25 cellular contexts compared by ENCODE assay signal in genomic region chr2:98614024-98614739, GRCh38. TPM values are rescaled to one million over a fixed set of nuclear protein-coding genes. Genes with fewer than 3 reads are reported as not detected.
DNase-seq lines count a peak whose midpoint lies in the region; ATAC-seq, FAIRE-seq and TF ChIP-seq lines count a peak whose summit lies in the region.
"Had no signal": no experiment of that assay in that cellular context is flagged by ENCODE, and none has a peak within 500 bp of the region (broad histone marks: within the 10 kb centered on the region; RNA-seq: fewer than 3 reads in every experiment).

No MANE protein-coding gene starts in this region.

- no peaks in the 10 kb centered on the region; the same call in 1 of the 2 replicates for H4K20me1 ChIP-seq in HepG2 (ENCODE audit: insufficient read depth, low read length)

- H3K4me1 ChIP-seq in HepG2 (ENCODE audit: insufficient read depth, low read length), result peaks cover 23% of the 10 kb centered on the region
- H3K4me1 ChIP-seq in right lobe of liver, result peaks cover 0 to 23% (median 8%) of the 10 kb centered on the region in 4 donors

- H3K4me3 Mint-ChIP-seq in activated CD4-positive, alpha-beta T cell treated with anti-CD3 and anti-CD28 coated beads for 36 hours, result no peak overlapping the region
- H3K4me3 Mint-ChIP-seq in effector memory CD8-positive, alpha-beta T cell, result no peak overlapping the region
- H3K4me3 Mint-ChIP-seq: activated naive CD8-positive, alpha-beta T cell treated with anti-CD3 and anti-CD28 coated beads for 36 hours; stimulated activated naive B cell treated with anti-CD40 and anti-IgM and Interleukin-4, amounts not matched to agents 10 μg/mL and 1 μg/mL and 100 μg/mL, for 72 hours had no signal

- H3K4me3 ChIP-seq in HepG2 (replicated peaks in 1 of 3; ENCODE audit: insufficient read depth in 1 of 3, low read depth in 2 of 3, low read length in 3 of 3) (no peak overlapping the region), right lobe of liver (no peak overlapping the region)
- H3K4me3 ChIP-seq: ascending aorta, cardiac muscle cell, esophagus squamous epithelium, hepatocyte, prostate gland, sigmoid colon, testis had no signal

- H3K9me3 Mint-ChIP-seq in activated CD4-positive, alpha-beta T cell treated with anti-CD3 and anti-CD28 coated beads for 36 hours (ENCODE audit: low read depth), result no peaks in the 10 kb centered on the region
- H3K9me3 Mint-ChIP-seq in effector memory CD8-positive, alpha-beta T cell, result no peaks in the 10 kb centered on the region
- H3K9me3 Mint-ChIP-seq: activated naive CD8-positive, alpha-beta T cell treated with anti-CD3 and anti-CD28 coated beads for 36 hours; stimulated activated naive B cell treated with anti-CD40 and anti-IgM and Interleukin-4, amounts not matched to agents 10 μg/mL and 1 μg/mL and 100 μg/mL, for 72 hours had no signal

- no peak for FAIRE-seq in HepG2 (lab: Jason Lieb, UNC)
- FAIRE-seq: endometrium, frontal cortex had no signal

- TF ChIP-seq RAD21 in HepG2 (CRISPR knock-in tag; IDR thresholded peaks at IDR 0.05), result no peak

- in situ Hi-C loops in HepG2 (cut with HindIII; ENCODE audit: extremely low pct_ligation_motif_present, low pct_unique_long_range_greater_than_20kb), result no loop called here

- peaks cover 22% of the 10 kb centered on the region for H3K79me2 ChIP-seq in HepG2 (ENCODE audit: insufficient read depth, low read length)

- TF ChIP-seq CTCF in HepG2 (CRISPR knock-in tag; IDR thresholded peaks at IDR 0.05), result no peak
- no peak for TF ChIP-seq CTCF in right lobe of liver (IDR thresholded peaks at IDR 0.05)

- no peak for ATAC-seq in activated CD4-positive, alpha-beta T cell treated with anti-CD3 and anti-CD28 coated beads for 36 hours
- ATAC-seq in HepG2 (no peak; the same call in 2 of the 3 replicates), right lobe of liver (no peak), GM21423 (IDR thresholded peaks at IDR 0.05; ENCODE audit: unreplicated experiment) (no peak)
- ATAC-seq in effector memory CD8-positive, alpha-beta T cell (replicated peaks), result no peak
- ATAC-seq: left colon; stimulated activated naive B cell treated with anti-CD40 and anti-IgM and Interleukin-4, amounts not matched to agents 10 μg/mL and 1 μg/mL and 100 μg/mL, for 72 hours had no signal

- H3K27ac Mint-ChIP-seq in activated CD4-positive, alpha-beta T cell treated with anti-CD3 and anti-CD28 coated beads for 36 hours, result peak overlapping the region; percentile 52
- peak overlapping the region; percentile 77 to 78 for H3K27ac Mint-ChIP-seq in effector memory CD8-positive, alpha-beta T cell
- H3K27ac Mint-ChIP-seq: activated naive CD8-positive, alpha-beta T cell treated with anti-CD3 and anti-CD28 coated beads for 36 hours; stimulated activated naive B cell treated with anti-CD40 and anti-IgM and Interleukin-4, amounts not matched to agents 10 μg/mL and 1 μg/mL and 100 μg/mL, for 72 hours had no signal

- no peak overlapping the region for H2AFZ ChIP-seq in HepG2 (ENCODE audit: low read length)
- H2AFZ ChIP-seq: hepatocyte had no signal

- CTCF ChIA-PET in activated CD4-positive, alpha-beta T cell treated with anti-CD3 and anti-CD28 coated beads for 36 hours (lab: Charles Lee), result interaction anchor here (0.6 kb wide), 1 partner anchor 603 kb away, joined by 3 read pairs; no protein-coding TSS in a partner anchor
- CTCF ChIA-PET in HepG2 (lab: Yijun Ruan, JAX; ENCODE audit: low intra/inter-chr PET ratio, low total read pairs), result no interaction called here

- POLR2A ChIA-PET in activated CD4-positive, alpha-beta T cell treated with anti-CD3 and anti-CD28 coated beads for 36 hours (lab: Charles Lee), result no interaction called here
- POLR2A ChIA-PET in HepG2 (lab: Yijun Ruan, JAX), result no interaction called here

- no peak overlapping the region for H3K9ac ChIP-seq in HepG2 (ENCODE audit: insufficient read depth, low read depth, low read length)

- peaks cover 43% of the 10 kb centered on the region for H3K4me1 Mint-ChIP-seq in activated CD4-positive, alpha-beta T cell treated with anti-CD3 and anti-CD28 coated beads for 36 hours
- peaks cover 47 to 72% of the 10 kb centered on the region in 2 donors for H3K4me1 Mint-ChIP-seq in effector memory CD8-positive, alpha-beta T cell (ENCODE audit: low read depth in 2 of 2)

- H3K36me3 Mint-ChIP-seq in activated CD4-positive, alpha-beta T cell treated with anti-CD3 and anti-CD28 coated beads for 36 hours (ENCODE audit: low read depth), result peaks cover 54% of the 10 kb centered on the region
- peaks cover 51% of the 10 kb centered on the region for H3K36me3 Mint-ChIP-seq in effector memory CD8-positive, alpha-beta T cell (ENCODE audit: insufficient read depth)

- H3K27me3 ChIP-seq in HepG2 (ENCODE audit: control insufficient read depth in 1 of 2, insufficient read depth in 2 of 2, low read length in 2 of 2) (no peaks in the 10 kb centered on the region; a peak in 1 of 5 replicates), right lobe of liver (no peaks in the 10 kb centered on the region)
- H3K27me3 ChIP-seq: ascending aorta, cardiac muscle cell, esophagus squamous epithelium, hepatocyte, sigmoid colon, testis had no signal

- no peaks in the 10 kb centered on the region for H3K27me3 Mint-ChIP-seq in activated CD4-positive, alpha-beta T cell treated with anti-CD3 and anti-CD28 coated beads for 36 hours
- H3K27me3 Mint-ChIP-seq in effector memory CD8-positive, alpha-beta T cell, result no peaks in the 10 kb centered on the region
- H3K27me3 Mint-ChIP-seq: activated naive CD8-positive, alpha-beta T cell treated with anti-CD3 and anti-CD28 coated beads for 36 hours; stimulated activated naive B cell treated with anti-CD40 and anti-IgM and Interleukin-4, amounts not matched to agents 10 μg/mL and 1 μg/mL and 100 μg/mL, for 72 hours had no signal

- TF ChIP-seq POLR2A in HepG2 (IDR thresholded peaks at IDR 0.05; ENCODE audit: insufficient read depth in 1 of 2, low read depth in 2 of 2, low read length in 2 of 2), result no peak
- TF ChIP-seq POLR2A in right lobe of liver (IDR thresholded peaks at IDR 0.05), result no peak

- no peak overlapping the region for H3K4me2 ChIP-seq in HepG2 (ENCODE audit: low read depth, low read length)
- H3K4me2 ChIP-seq: hepatocyte had no signal

- H3K9me3 ChIP-seq in HepG2 (ENCODE audit: low read length), result no peaks in the 10 kb centered on the region
- no peaks in the 10 kb centered on the region for H3K9me3 ChIP-seq in right lobe of liver
- H3K9me3 ChIP-seq: ascending aorta, esophagus squamous epithelium, prostate gland, sigmoid colon, testis had no signal

- intact Hi-C loops in activated CD4-positive, alpha-beta T cell treated with anti-CD3 and anti-CD28 coated beads for 36 hours (cut with DNase I, micrococcal nuclease), result no loop called here
- intact Hi-C loops in HepG2 (cut with micrococcal nuclease; ENCODE audit: unreplicated experiment) (no loop called here), right lobe of liver (cut with DNase I) (no loop called here)

- no TSS peak for BruUV-seq in HepG2 (replicated peaks; lab: Mats Ljungman, UMichigan)

- peaks cover 18 to 58% of the 10 kb centered on the region in 2 experiments for H3K36me3 ChIP-seq in HepG2 (replicated peaks in 1 of 2; ENCODE audit: control insufficient read depth in 1 of 2, insufficient read depth in 2 of 2, low read length in 2 of 2)
- H3K36me3 ChIP-seq in right lobe of liver, result peaks cover 0 to 74% (median 21%) of the 10 kb centered on the region in 4 donors

- no peak for DNase-seq in activated CD4-positive, alpha-beta T cell treated with anti-CD3 and anti-CD28 coated beads for 36 hours
- DNase-seq in activated CD4-positive, alpha-beta T cell treated with anti-CD3 and anti-CD28 coated beads, Interleukin-2, amount 50 U/mL, for 4 hours, result no peak
- no peak for DNase-seq in HepG2 (ENCODE audit: low spot score)
- no peak for DNase-seq in right lobe of liver
- no peak for DNase-seq in effector memory CD8-positive, alpha-beta T cell
- no peak for DNase-seq in DMS114 treated with DMSO at 0.1 percent for 48 hours (lab: John Stamatoyannopoulos, UW; ENCODE audit: unreplicated experiment)
- no peak for DNase-seq in stimulated activated CD4-positive, alpha-beta T cell treated with anti-CD3 and anti-CD28 coated beads, Interleukin-4, amount 100 ng/mL, for 24 hours
- DNase-seq: activated naive CD8-positive, alpha-beta T cell treated with anti-CD3 and anti-CD28 coated beads for 36 hours; activated T-cell treated with anti-CD3 and anti-CD28 coated beads for 4 hours; esophagus squamous epithelium; Kasumi-1; left colon; NCI-H446 treated with DMSO at 0.1 percent for 48 hours; NCI-H82; sigmoid colon; stimulated activated CD4-positive, alpha-beta T cell treated with anti-CD3 and anti-CD28 coated beads, Interleukin-4, amount 100 ng/mL, for 4 hours; stimulated activated naive B cell treated with anti-CD40 and anti-IgM and Interleukin-4, amounts not matched to agents 10 μg/mL and 1 μg/mL and 100 μg/mL, for 72 hours; testis had no signal

- TF ChIP-seq EP300 in HepG2 (IDR thresholded peaks at IDR 0.05; ENCODE audit: low read depth in 2 of 2, low read length in 2 of 2) (no peak), HepG2 (CRISPR knock-in tag; IDR thresholded peaks at IDR 0.05; ENCODE audit: borderline replicate concordance) (no peak)

- no peak overlapping the region for H3K27ac ChIP-seq in HepG2 (ENCODE audit: extremely low read length, insufficient read depth, low read length)
- H3K27ac ChIP-seq in right lobe of liver, result no peak overlapping the region
- H3K27ac ChIP-seq: ascending aorta, cardiac muscle cell, esophagus squamous epithelium, hepatocyte, prostate gland, sigmoid colon, testis had no signal

- 96% methylated on average over 9 of the region's 9 CpGs for WGBS in HepG2 (ENCODE audit: low lambda C conversion rate)
- 97% methylated on average over 9 of the region's 9 CpGs for WGBS in right lobe of liver (ENCODE audit: insufficient coverage, low coverage, low lambda C conversion rate, missing lambda C conversion rate)

RNA-seq across cellular contexts. Expression of gene UNC50, which starts 5.8 kb away (rescaled TPM):
- total RNA-seq in activated CD4-positive, alpha-beta T cell treated with anti-CD3 and anti-CD28 coated beads for 36 hours, result 10 to 100 TPM; 21.1 to 31.4 TPM
- total RNA-seq in HepG2 (2016; rRNA removed; fragmentation: Illumina TruSeq; extraction: Trizol) (58.0 and 95.6 TPM in 2 replicates), right lobe of liver (10 to 100 TPM; 19.6 to 30.5 (median 22.7) TPM)
- total RNA-seq in HepG2 (2016; cell fraction: cytosol; rRNA removed; fragmentation: Illumina TruSeq; extraction: Trizol; ENCODE audit: low read depth), result 42.0 and 43.6 TPM in 2 replicates
- total RNA-seq in HepG2 (2016; cell fraction: insoluble cytoplasmic fraction; rRNA removed; fragmentation: Illumina TruSeq; extraction: Trizol), result 63.0 and 102 TPM in 2 replicates
- total RNA-seq in HepG2 (2016; cell fraction: membrane; rRNA removed; fragmentation: Illumina TruSeq; extraction: Trizol), result 47.4 and 49.0 TPM in 2 replicates
- total RNA-seq in HepG2 (2016; cell fraction: nucleus; rRNA removed; fragmentation: Illumina TruSeq; extraction: Trizol), result 79.1 and 80.7 TPM in 2 replicates
- 63.3 and 92.6 TPM in 2 replicates for polyA plus RNA-seq in HepG2 (2011; rRNA removed)
- 47.2 and 81.0 TPM in 2 replicates for polyA plus RNA-seq in HepG2 (2011; cell fraction: cytosol; rRNA removed)
- polyA plus RNA-seq in HepG2 (2011; cell fraction: nucleus; rRNA removed), result 54.2 and 66.7 TPM in 2 replicates
- polyA plus RNA-seq in HepG2 (2012), result 68.6 and 76.2 TPM in 2 replicates
- 28.0 and 31.3 TPM in 2 replicates for polyA plus RNA-seq in HepG2 (2016; cell fraction: cytosol; fragmentation: Illumina TruSeq; extraction: Trizol; ENCODE audit: low read depth)
- 47.7 and 52.9 TPM in 2 replicates for polyA plus RNA-seq in HepG2 (2016; cell fraction: insoluble cytoplasmic fraction; fragmentation: Illumina TruSeq; extraction: Trizol; ENCODE audit: low read depth)
- polyA plus RNA-seq in HepG2 (2016; cell fraction: membrane; fragmentation: Illumina TruSeq; extraction: Trizol; ENCODE audit: low read depth), result 29.3 and 32.1 TPM in 2 replicates
- 106 and 112 TPM in 2 replicates for polyA plus RNA-seq in HepG2 (2016; cell fraction: nucleus; fragmentation: Illumina TruSeq; extraction: Trizol; ENCODE audit: insufficient read depth, low read depth)
- 13.4 and 13.9 TPM in 2 replicates for polyA minus RNA-seq in HepG2 (2011; rRNA and poly(A)+ RNA removed; ENCODE audit: low replicate concordance)
- 19.4 and 20.5 TPM in 2 replicates for polyA minus RNA-seq in HepG2 (2011; cell fraction: cytosol; rRNA and poly(A)+ RNA removed)
- polyA minus RNA-seq in HepG2 (2011; cell fraction: nucleus; rRNA and poly(A)+ RNA removed), result 42.7 and 44.1 TPM in 2 replicates

RNA-seq across cellular contexts. Expression of gene COA5, which starts 5.9 kb away (rescaled TPM):
- 10 to 100 TPM; 17.7 to 33.2 TPM for total RNA-seq in activated CD4-positive, alpha-beta T cell treated with anti-CD3 and anti-CD28 coated beads for 36 hours
- total RNA-seq in HepG2 (2016; rRNA removed; fragmentation: Illumina TruSeq; extraction: Trizol) (64.5 and 72.9 TPM in 2 replicates), right lobe of liver (10 to 100 TPM; 12.9 to 23.0 (median 16.7) TPM)
- 27.1 and 32.8 TPM in 2 replicates for total RNA-seq in HepG2 (2016; cell fraction: cytosol; rRNA removed; fragmentation: Illumina TruSeq; extraction: Trizol; ENCODE audit: low read depth)
- 61.3 and 76.9 TPM in 2 replicates for total RNA-seq in HepG2 (2016; cell fraction: insoluble cytoplasmic fraction; rRNA removed; fragmentation: Illumina TruSeq; extraction: Trizol)
- total RNA-seq in HepG2 (2016; cell fraction: membrane; rRNA removed; fragmentation: Illumina TruSeq; extraction: Trizol), result 46.1 and 48.2 TPM in 2 replicates
- 41.0 and 50.3 TPM in 2 replicates for total RNA-seq in HepG2 (2016; cell fraction: nucleus; rRNA removed; fragmentation: Illumina TruSeq; extraction: Trizol)
- 43.6 and 44.4 TPM in 2 replicates for polyA plus RNA-seq in HepG2 (2011; rRNA removed)
- 33.4 and 39.7 TPM in 2 replicates for polyA plus RNA-seq in HepG2 (2011; cell fraction: cytosol; rRNA removed)
- 36.9 and 50.2 TPM in 2 replicates for polyA plus RNA-seq in HepG2 (2011; cell fraction: nucleus; rRNA removed)
- 71.5 and 94.3 TPM in 2 replicates for polyA plus RNA-seq in HepG2 (2012)
- 25.6 and 45.6 TPM in 2 replicates for polyA plus RNA-seq in HepG2 (2016; cell fraction: cytosol; fragmentation: Illumina TruSeq; extraction: Trizol; ENCODE audit: low read depth)
- 61.8 and 75.0 TPM in 2 replicates for polyA plus RNA-seq in HepG2 (2016; cell fraction: insoluble cytoplasmic fraction; fragmentation: Illumina TruSeq; extraction: Trizol; ENCODE audit: low read depth)
- polyA plus RNA-seq in HepG2 (2016; cell fraction: membrane; fragmentation: Illumina TruSeq; extraction: Trizol; ENCODE audit: low read depth), result 38.1 and 48.3 TPM in 2 replicates
- 94.3 and 101 TPM in 2 replicates for polyA plus RNA-seq in HepG2 (2016; cell fraction: nucleus; fragmentation: Illumina TruSeq; extraction: Trizol; ENCODE audit: insufficient read depth, low read depth)
- 4.7 and 10.7 TPM in 2 replicates for polyA minus RNA-seq in HepG2 (2011; rRNA and poly(A)+ RNA removed; ENCODE audit: low replicate concordance)
- polyA minus RNA-seq in HepG2 (2011; cell fraction: cytosol; rRNA and poly(A)+ RNA removed), result 7.8 and 8.6 TPM in 2 replicates
- polyA minus RNA-seq in HepG2 (2011; cell fraction: nucleus; rRNA and poly(A)+ RNA removed), result 45.1 and 55.9 TPM in 2 replicates
